In genomic region chr22:46457502-46458488, GRCh38 we compare ENCODE assay signal across 16 cellular contexts.
DNase-seq lines count a peak whose midpoint lies in the region; ATAC-seq, FAIRE-seq and TF ChIP-seq lines count a peak whose summit lies in the region.
"Had no signal": no experiment of that assay in that cellular context is flagged by ENCODE, and none has a peak within 500 bp of the region (broad histone marks: within the 10 kb centered on the region; RNA-seq: fewer than 3 reads in every experiment).

No MANE protein-coding gene starts in this region.

- H3K4me2 ChIP-seq in astrocyte (ENCODE audit: low read length) (peak overlapping the region; percentile 41), keratinocyte (ENCODE audit: control insufficient read depth, extremely low read depth, insufficient read depth, low read depth, low read length) (peak overlapping the region; percentile 33)
- H3K4me2 ChIP-seq: A549 had no signal

- H3K27me3 ChIP-seq in astrocyte (ENCODE audit: insufficient read depth, low read length) (peaks cover 3% of the 10 kb centered on the region), keratinocyte (ENCODE audit: control insufficient read depth, extremely low read depth, insufficient read depth, low read length) (no peaks in the 10 kb centered on the region), gastrocnemius medialis (peaks cover 11 to 23% (median 19%) of the 10 kb centered on the region in 3 donors), vagina (no peaks in the 10 kb centered on the region)
- H3K27me3 ChIP-seq: MG63, thyroid gland had no signal

- H3K4me3 Mint-ChIP-seq in natural killer cell treated with Interleukin-12 subunit alpha and Interleukin-12 subunit beta and Interleukin-15 and Interleukin-18, amount 100 ng/mL, for 72 hours: no peak overlapping the region
- no peak overlapping the region for H3K4me3 Mint-ChIP-seq in natural killer cell
- H3K4me3 Mint-ChIP-seq in astrocyte (ENCODE audit: unreplicated experiment): no peak overlapping the region
- H3K4me3 Mint-ChIP-seq: effector memory CD8-positive, alpha-beta T cell had no signal

- H3K4me1 Mint-ChIP-seq in natural killer cell treated with Interleukin-12 subunit alpha and Interleukin-12 subunit beta and Interleukin-15 and Interleukin-18, amount 100 ng/mL, for 72 hours (ENCODE audit: low read depth in 2 of 2): no peaks in the 10 kb centered on the region
- no peaks in the 10 kb centered on the region for H3K4me1 Mint-ChIP-seq in natural killer cell
- peaks cover 33% of the 10 kb centered on the region for H3K4me1 Mint-ChIP-seq in astrocyte (ENCODE audit: low read depth, unreplicated experiment)

- H3K9me3 ChIP-seq in astrocyte (ENCODE audit: insufficient read depth, low read depth, low read length) (no peaks in the 10 kb centered on the region), keratinocyte (ENCODE audit: control insufficient read depth, low read depth, low read length) (no peaks in the 10 kb centered on the region), gastrocnemius medialis (no peaks in the 10 kb centered on the region), vagina (no peaks in the 10 kb centered on the region)
- H3K9me3 ChIP-seq: A549, MG63, thyroid gland had no signal

- H3K27ac ChIP-seq in astrocyte (ENCODE audit: low read depth, low read length): peak overlapping the region; percentile 53
- peak overlapping the region; percentile 67 for H3K27ac ChIP-seq in keratinocyte (ENCODE audit: control insufficient read depth, insufficient read depth, low read length)
- no peak overlapping the region for H3K27ac ChIP-seq in gastrocnemius medialis
- no peak overlapping the region for H3K27ac ChIP-seq in vagina
- H3K27ac ChIP-seq: thyroid gland had no signal

- H2AFZ ChIP-seq in astrocyte (ENCODE audit: low read depth, low read length): peak overlapping the region; percentile 74
- H2AFZ ChIP-seq in keratinocyte (ENCODE audit: control insufficient read depth, low read length): peak overlapping the region; percentile 54

- H3K27ac Mint-ChIP-seq in natural killer cell treated with Interleukin-12 subunit alpha and Interleukin-12 subunit beta and Interleukin-15 and Interleukin-18, amount 100 ng/mL, for 72 hours: no peak overlapping the region
- H3K27ac Mint-ChIP-seq in natural killer cell (no peak overlapping the region), astrocyte (ENCODE audit: unreplicated experiment) (peak overlapping the region; percentile 87)
- H3K27ac Mint-ChIP-seq: effector memory CD8-positive, alpha-beta T cell had no signal

- H3K4me1 ChIP-seq in astrocyte (ENCODE audit: insufficient read depth, low read length): peaks cover 18% of the 10 kb centered on the region
- peaks cover 57% of the 10 kb centered on the region for H3K4me1 ChIP-seq in keratinocyte (ENCODE audit: control insufficient read depth, extremely low read depth, insufficient read depth, low read length)
- H3K4me1 ChIP-seq in gastrocnemius medialis: no peaks in the 10 kb centered on the region
- peaks cover 4% of the 10 kb centered on the region for H3K4me1 ChIP-seq in vagina

- H3K4me3 ChIP-seq in astrocyte (ENCODE audit: insufficient read depth, low read depth, low read length) (no peak overlapping the region), keratinocyte (ENCODE audit: control insufficient read depth in 2 of 3, extremely low read depth in 1 of 3, insufficient read depth in 2 of 3, low read depth in 1 of 3, low read length in 3 of 3) (no peak overlapping the region), gastrocnemius medialis (no peak overlapping the region), vagina (no peak overlapping the region)
- H3K4me3 ChIP-seq: A549, MG63, thyroid gland had no signal

- H3K27me3 Mint-ChIP-seq in natural killer cell treated with Interleukin-12 subunit alpha and Interleukin-12 subunit beta and Interleukin-15 and Interleukin-18, amount 100 ng/mL, for 72 hours: no peaks in the 10 kb centered on the region
- H3K27me3 Mint-ChIP-seq in natural killer cell (ENCODE audit: low read depth in 2 of 2) (peaks cover 0 to 7% of the 10 kb centered on the region in 2 donors), astrocyte (ENCODE audit: low read depth, unreplicated experiment) (no peaks in the 10 kb centered on the region)

- H4K20me1 ChIP-seq in astrocyte (ENCODE audit: insufficient read depth, low read length): peaks cover 10% of the 10 kb centered on the region
- no peaks in the 10 kb centered on the region for H4K20me1 ChIP-seq in keratinocyte (ENCODE audit: control insufficient read depth, extremely low read depth, insufficient read depth, low read length)

- no peaks in the 10 kb centered on the region for H3K79me2 ChIP-seq in astrocyte (ENCODE audit: insufficient read depth, low read length)
- peaks cover 23% of the 10 kb centered on the region for H3K79me2 ChIP-seq in keratinocyte (ENCODE audit: control insufficient read depth, insufficient read depth, low read length)

- in situ Hi-C loops in gastrocnemius medialis (cut with MboI; ENCODE audit: low sequenced_read_pairs in 4 of 4): no loop called here

- no peaks in the 10 kb centered on the region for H3K36me3 Mint-ChIP-seq in natural killer cell treated with Interleukin-12 subunit alpha and Interleukin-12 subunit beta and Interleukin-15 and Interleukin-18, amount 100 ng/mL, for 72 hours
- H3K36me3 Mint-ChIP-seq in natural killer cell (no peaks in the 10 kb centered on the region), astrocyte (ENCODE audit: low read depth, unreplicated experiment) (peaks cover 15% of the 10 kb centered on the region)

- dilution Hi-C loops in keratinocyte (cut with MboI; ENCODE audit: extremely low pct_ligation_motif_present, low sequenced_read_pairs): no loop called here

- H3K9me1 ChIP-seq in keratinocyte (ENCODE audit: control insufficient read depth, extremely low read depth, insufficient read depth, low read length): peaks cover 1% of the 10 kb centered on the region

- H3K9ac ChIP-seq in astrocyte (ENCODE audit: low read length) (peak overlapping the region; percentile 44), keratinocyte (ENCODE audit: control insufficient read depth, extremely low read depth, insufficient read depth, low read length) (peak overlapping the region; percentile 54)

- ATAC-seq in natural killer cell treated with Interleukin-12 subunit alpha and Interleukin-12 subunit beta and Interleukin-15 and Interleukin-18, amount 100 ng/mL, for 72 hours: no peak
- ATAC-seq in natural killer cell (no peak), gastrocnemius medialis (no peak)
- ATAC-seq: A549; effector memory CD8-positive, alpha-beta T cell; right cardiac atrium had no signal

- intact Hi-C loops in natural killer cell (cut with micrococcal nuclease): no loop called here
- intact Hi-C loops in gastrocnemius medialis (cut with DNase I; ENCODE audit: low total_unique reads): no loop called here
- intact Hi-C loops in vagina (cut with DNase I): no loop called here

- peak; percentile 54 for DNase-seq in natural killer cell treated with Interleukin-12 subunit alpha and Interleukin-12 subunit beta and Interleukin-15 and Interleukin-18, amount 100 ng/mL, for 72 hours (ENCODE audit: low spot score)
- DNase-seq in natural killer cell (no peak), astrocyte (ENCODE audit: low read depth) (peak; percentile 82), keratinocyte (ENCODE audit: low read depth, low spot score) (peak; percentile 78), gastrocnemius medialis (no peak), OCI-M2 (lab: John Stamatoyannopoulos, UW; ENCODE audit: unreplicated experiment) (no peak), vagina (ENCODE audit: extremely low spot score in 2 of 2) (no peak), DMS 273 treated with DMSO at 0.1 percent for 48 hours (lab: John Stamatoyannopoulos, UW) (no peak)
- DNase-seq: effector memory CD8-positive, alpha-beta T cell; MG63; midbrain; NCI-H345; right cardiac atrium; Right ventricle myocardium superior; thyroid gland had no signal

- H3K9me3 Mint-ChIP-seq in natural killer cell treated with Interleukin-12 subunit alpha and Interleukin-12 subunit beta and Interleukin-15 and Interleukin-18, amount 100 ng/mL, for 72 hours: no peaks in the 10 kb centered on the region
- H3K9me3 Mint-ChIP-seq in natural killer cell (no peaks in the 10 kb centered on the region), astrocyte (ENCODE audit: unreplicated experiment) (no peaks in the 10 kb centered on the region)
- H3K9me3 Mint-ChIP-seq: effector memory CD8-positive, alpha-beta T cell had no signal

- TF ChIP-seq POLR2A in gastrocnemius medialis (IDR thresholded peaks at IDR 0.05): no peak
- no peak for TF ChIP-seq POLR2A in vagina (IDR thresholded peaks at IDR 0.05)

- H3K36me3 ChIP-seq in astrocyte (ENCODE audit: insufficient read depth, low read length) (no peaks in the 10 kb centered on the region), keratinocyte (ENCODE audit: control insufficient read depth in 2 of 2, extremely low read depth in 1 of 2, insufficient read depth in 2 of 2, low read length in 2 of 2) (peaks cover 16% of the 10 kb centered on the region in 2 experiments), gastrocnemius medialis (no peaks in the 10 kb centered on the region), vagina (no peaks in the 10 kb centered on the region)
- H3K36me3 ChIP-seq: MG63, thyroid gland had no signal

- FAIRE-seq in astrocyte (lab: Jason Lieb, UNC): no peak
- FAIRE-seq in keratinocyte (lab: Jason Lieb, UNC): peak; percentile 66
- FAIRE-seq: A549 had no signal

- TF ChIP-seq CTCF in natural killer cell (IDR thresholded peaks at IDR 0.05): no peak
- no peak for TF ChIP-seq CTCF in astrocyte (IDR thresholded peaks at IDR 0.05; ENCODE audit: insufficient read depth, low read depth, low read length)
- TF ChIP-seq CTCF in keratinocyte (optimal IDR thresholded peaks at IDR 0.05 in 1 of 3, IDR thresholded peaks at IDR 0.05 in 1 of 3, conservative IDR thresholded peaks at IDR 0.05 in 1 of 3; ENCODE audit: extremely low read depth in 1 of 3, insufficient read depth in 2 of 3, low read length in 3 of 3): no peak
- no peak for TF ChIP-seq CTCF in gastrocnemius medialis (IDR thresholded peaks at IDR 0.05 in 4 of 5, conservative IDR thresholded peaks at IDR 0.05 in 1 of 5)
- TF ChIP-seq CTCF in vagina (IDR thresholded peaks at IDR 0.05): no peak

Comparison
In these comparisons a context has a peak if more than half of its experiments do, and no peak if none do; other contexts are left out.
1. DNase-seq: peak in natural killer cell treated with Interleukin-12 subunit alpha and Interleukin-12 subunit beta and Interleukin-15 and Interleukin-18, amount 100 ng/mL, for 72 hours (single experiment), astrocyte (single experiment) and keratinocyte (single experiment); none in natural killer cell (single experiment), gastrocnemius medialis (0 of 2), OCI-M2 (single experiment), vagina (0 of 2) and DMS 273 treated with DMSO at 0.1 percent for 48 hours (single experiment).
2. H3K27ac ChIP-seq: peak in astrocyte (single experiment) and keratinocyte (single experiment); none in gastrocnemius medialis (0 of 4) and vagina (single experiment).